Comparison of ENCODE assay signal across 3 cellular contexts in genomic region chr19:56705939-56706338, GRCh38.
TF ChIP-seq lines count a peak whose summit lies in the region.

No MANE protein-coding gene starts in this region.

TF ChIP-seq in SK-N-SH, 30 proteins besides CTCF, POLR2A, EP300 and RAD21:
- TF ChIP-seq USF1 (IDR thresholded peaks at IDR 0.05; ENCODE audit: borderline replicate concordance, low read depth) (no peak), FOSL2 (IDR thresholded peaks at IDR 0.05; ENCODE audit: borderline replicate concordance, low read depth) (no peak), REST (IDR thresholded peaks at IDR 0.05; ENCODE audit: low read depth, low read length) (peak; percentile 80)

TF ChIP-seq in SK-N-SH treated with all-trans-retinoic acid at 6 μM for 48 hours, 23 proteins besides CTCF, POLR2A, EP300 and RAD21 (continued from another document):
- TF ChIP-seq PATZ1 (CRISPR knock-in tag; IDR thresholded peaks at IDR 0.05; ENCODE audit: borderline replicate concordance) = no peak
- no peak for TF ChIP-seq CSDC2 (CRISPR knock-in tag; IDR thresholded peaks at IDR 0.05)

TF ChIP-seq in HEK293, 187 proteins besides CTCF, POLR2A, EP300 and RAD21:
- TF ChIP-seq REST (tag by site-specific recombination; IDR thresholded peaks at IDR 0.05) = peak; percentile 80
- no peak for TF ChIP-seq ZNF792 (tag by site-specific recombination; IDR thresholded peaks at IDR 0.05)
